1 cellular context compared by ENCODE assay signal in the genomic region with DNA sequence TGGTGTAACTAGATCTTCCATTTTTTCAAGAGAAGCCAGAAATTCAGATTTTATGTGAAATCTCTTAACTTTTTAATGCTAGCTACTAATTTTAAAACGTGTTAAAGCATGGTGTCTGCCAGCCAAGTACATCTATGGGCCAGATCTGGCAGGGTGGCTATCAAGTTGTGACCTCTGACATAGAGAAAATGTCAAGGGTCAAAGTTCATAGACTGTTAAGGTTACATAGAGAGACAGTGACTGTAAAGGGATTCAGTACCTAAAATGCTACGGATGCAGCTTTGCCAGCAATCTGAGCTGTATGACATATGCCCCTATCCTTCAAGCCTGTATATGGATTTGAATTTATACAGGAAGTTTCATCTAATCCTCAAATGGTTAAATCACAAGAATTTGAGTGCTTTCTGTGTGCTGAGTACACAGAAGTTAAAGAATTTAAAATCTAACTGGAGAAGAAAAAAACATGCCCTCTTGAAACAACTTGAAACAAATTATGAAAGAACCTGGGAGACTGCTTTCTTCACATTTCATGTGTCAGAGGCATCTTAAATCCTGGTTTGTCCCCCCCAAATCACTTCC.
TF ChIP-seq lines count a peak whose summit lies in the region.

No MANE protein-coding gene starts in this region.

TF ChIP-seq in SK-N-SH, 30 proteins besides CTCF, POLR2A, EP300 and RAD21:
- TF ChIP-seq, protein P1, sequence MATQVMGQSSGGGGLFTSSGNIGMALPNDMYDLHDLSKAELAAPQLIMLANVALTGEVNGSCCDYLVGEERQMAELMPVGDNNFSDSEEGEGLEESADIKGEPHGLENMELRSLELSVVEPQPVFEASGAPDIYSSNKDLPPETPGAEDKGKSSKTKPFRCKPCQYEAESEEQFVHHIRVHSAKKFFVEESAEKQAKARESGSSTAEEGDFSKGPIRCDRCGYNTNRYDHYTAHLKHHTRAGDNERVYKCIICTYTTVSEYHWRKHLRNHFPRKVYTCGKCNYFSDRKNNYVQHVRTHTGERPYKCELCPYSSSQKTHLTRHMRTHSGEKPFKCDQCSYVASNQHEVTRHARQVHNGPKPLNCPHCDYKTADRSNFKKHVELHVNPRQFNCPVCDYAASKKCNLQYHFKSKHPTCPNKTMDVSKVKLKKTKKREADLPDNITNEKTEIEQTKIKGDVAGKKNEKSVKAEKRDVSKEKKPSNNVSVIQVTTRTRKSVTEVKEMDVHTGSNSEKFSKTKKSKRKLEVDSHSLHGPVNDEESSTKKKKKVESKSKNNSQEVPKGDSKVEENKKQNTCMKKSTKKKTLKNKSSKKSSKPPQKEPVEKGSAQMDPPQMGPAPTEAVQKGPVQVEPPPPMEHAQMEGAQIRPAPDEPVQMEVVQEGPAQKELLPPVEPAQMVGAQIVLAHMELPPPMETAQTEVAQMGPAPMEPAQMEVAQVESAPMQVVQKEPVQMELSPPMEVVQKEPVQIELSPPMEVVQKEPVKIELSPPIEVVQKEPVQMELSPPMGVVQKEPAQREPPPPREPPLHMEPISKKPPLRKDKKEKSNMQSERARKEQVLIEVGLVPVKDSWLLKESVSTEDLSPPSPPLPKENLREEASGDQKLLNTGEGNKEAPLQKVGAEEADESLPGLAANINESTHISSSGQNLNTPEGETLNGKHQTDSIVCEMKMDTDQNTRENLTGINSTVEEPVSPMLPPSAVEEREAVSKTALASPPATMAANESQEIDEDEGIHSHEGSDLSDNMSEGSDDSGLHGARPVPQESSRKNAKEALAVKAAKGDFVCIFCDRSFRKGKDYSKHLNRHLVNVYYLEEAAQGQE (IDR thresholded peaks at IDR 0.05; ENCODE audit: low read depth, low read length): no peak
- TF ChIP-seq, protein P2, sequence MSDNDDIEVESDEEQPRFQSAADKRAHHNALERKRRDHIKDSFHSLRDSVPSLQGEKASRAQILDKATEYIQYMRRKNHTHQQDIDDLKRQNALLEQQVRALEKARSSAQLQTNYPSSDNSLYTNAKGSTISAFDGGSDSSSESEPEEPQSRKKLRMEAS (IDR thresholded peaks at IDR 0.05; ENCODE audit: low read depth): no peak
- no peak for TF ChIP-seq TEAD4 (IDR thresholded peaks at IDR 0.05; ENCODE audit: borderline replicate concordance, insufficient read depth)
- no peak for TF ChIP-seq FOSL2 (IDR thresholded peaks at IDR 0.05; ENCODE audit: borderline replicate concordance, low read depth)
- TF ChIP-seq GABPA (IDR thresholded peaks at IDR 0.05; ENCODE audit: low read depth): no peak
- no peak for TF ChIP-seq NRF1 (IDR thresholded peaks at IDR 0.05; ENCODE audit: low read depth, low read length)
- no peak for TF ChIP-seq GATA2 (CRISPR knock-in tag; IDR thresholded peaks at IDR 0.05)
- TF ChIP-seq ELF1 (IDR thresholded peaks at IDR 0.05): no peak
- TF ChIP-seq MXI1 (IDR thresholded peaks at IDR 0.05; ENCODE audit: low read depth, low read length): no peak
- TF ChIP-seq EZH2phosphoT487 (IDR thresholded peaks at IDR 0.05; ENCODE audit: borderline replicate concordance, low read depth): no peak
